ENCODE assay signal across 8 cellular contexts in the genomic region with DNA sequence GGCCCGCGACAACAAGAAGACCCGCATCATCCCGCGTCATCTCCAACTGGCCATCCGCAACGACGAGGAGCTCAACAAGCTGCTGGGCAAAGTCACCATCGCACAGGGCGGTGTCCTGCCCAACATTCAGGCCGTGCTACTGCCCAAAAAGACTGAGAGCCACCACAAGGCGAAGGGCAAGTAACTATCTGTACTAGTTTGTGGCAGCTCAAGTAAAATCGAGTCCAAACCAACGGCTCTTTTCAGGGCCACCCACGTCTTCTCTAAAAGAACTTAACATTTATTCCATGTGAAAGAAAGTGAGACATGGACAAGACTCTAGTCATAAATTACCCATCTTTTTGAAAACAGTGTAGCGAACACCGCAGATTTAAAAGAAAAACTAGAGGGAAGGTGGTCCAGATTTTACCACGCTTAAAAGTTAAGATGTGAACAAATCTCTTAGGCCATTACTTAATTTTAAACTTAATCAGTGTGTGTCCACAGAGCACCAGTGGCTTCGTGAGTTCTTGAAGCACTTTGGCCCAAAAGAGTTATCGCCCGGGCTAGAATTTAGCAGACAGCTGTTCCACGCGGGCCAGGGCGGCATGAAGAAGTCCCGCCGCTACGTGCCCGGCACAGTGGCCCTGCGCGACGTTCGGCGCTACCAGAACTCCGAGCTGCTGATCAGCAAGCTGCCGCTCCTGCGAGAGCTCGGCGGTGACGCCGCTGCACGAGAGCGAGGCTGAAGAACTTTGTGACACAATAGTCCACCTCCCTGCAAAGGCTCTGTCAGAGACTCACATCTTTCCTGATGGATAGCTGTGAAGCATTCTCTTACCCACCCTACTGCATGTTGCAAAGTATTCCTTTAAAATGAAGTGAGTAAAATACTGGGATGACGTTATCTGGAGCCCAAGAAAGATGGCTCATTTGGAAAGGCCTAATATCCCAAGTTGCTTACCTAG.
DNase-seq lines count a peak whose midpoint lies in the region; ATAC-seq and TF ChIP-seq lines count a peak whose summit lies in the region.

No MANE protein-coding gene starts in this region.

- peak overlapping the region; percentile 92 for H3K27ac ChIP-seq in CD8-positive, alpha-beta T cell (ENCODE audit: low read depth, low read length)
- peak overlapping the region; percentile 89 for H3K27ac ChIP-seq in lower lobe of right lung

- peak; percentile 18 for ATAC-seq in CD8-positive, alpha-beta T cell
- ATAC-seq in GM21717 (IDR thresholded peaks at IDR 0.05; ENCODE audit: unreplicated experiment) (peak; percentile 20), lower lobe of right lung (peak; percentile 43 to 48)
- peak; percentile 10 to 11 for ATAC-seq in activated CD4-positive, CD25-positive, alpha-beta regulatory T cell treated with anti-CD3 and anti-CD28 coated beads, Interleukin-2, amount 50 U/mL, for 24 hours
- peak; percentile 55 for ATAC-seq in stimulated activated effector memory CD8-positive, alpha-beta T cell treated with anti-CD3 and anti-CD28 coated beads, Interleukin-12 subunit alpha, Interleukin-12 subunit beta, amount 100 ng/mL, for 72 hours

- H3K4me1 Mint-ChIP-seq in CD8-positive, alpha-beta T cell (ENCODE audit: low read depth): peaks cover 27% of the 10 kb centered on the region
- peaks cover 14% of the 10 kb centered on the region for H3K4me1 Mint-ChIP-seq in dendritic cell treated with granulocyte-macrophage colony-stimulating factor and Interleukin-4, amounts not matched to agents 40 ng/mL and 50 ng/mL, for 4 days (ENCODE audit: low read depth)
- H3K4me1 Mint-ChIP-seq in stimulated activated effector memory CD8-positive, alpha-beta T cell treated with anti-CD3 and anti-CD28 coated beads, Interleukin-12 subunit alpha, Interleukin-12 subunit beta, amount 100 ng/mL, for 72 hours: peaks cover 11% of the 10 kb centered on the region

- DNase-seq in CD8-positive, alpha-beta T cell: peak; percentile 46 to 81 (median 71)
- DNase-seq in NCI-H2227 (lab: John Stamatoyannopoulos, UW; ENCODE audit: unreplicated experiment) (peak; percentile 79), lower lobe of right lung (peak; percentile 81), HuH-7 (ENCODE audit: low spot score) (no peak)
- peak; percentile 70 to 88 for DNase-seq in stimulated activated effector memory CD8-positive, alpha-beta T cell treated with anti-CD3 and anti-CD28 coated beads, Interleukin-12 subunit alpha, Interleukin-12 subunit beta, amount 100 ng/mL, for 72 hours (ENCODE audit: low spot score in 2 of 2)

- CTCF ChIA-PET in CD8-positive, alpha-beta T cell (lab: Charles Lee): interaction anchor here (1.1 to 4.2 kb wide), 4 partner anchors 11 to 757 kb away, joined by 3 to 20 read pairs (median 8); a partner anchor contains a TSS

- no peak overlapping the region for H3K4me3 Mint-ChIP-seq in CD8-positive, alpha-beta T cell
- H3K4me3 Mint-ChIP-seq in dendritic cell treated with granulocyte-macrophage colony-stimulating factor and Interleukin-4, amounts not matched to agents 40 ng/mL and 50 ng/mL, for 4 days: peak overlapping the region; percentile 59
- H3K4me3 Mint-ChIP-seq in stimulated activated effector memory CD8-positive, alpha-beta T cell treated with anti-CD3 and anti-CD28 coated beads, Interleukin-12 subunit alpha, Interleukin-12 subunit beta, amount 100 ng/mL, for 72 hours: no peak overlapping the region

- POLR2A ChIA-PET in CD8-positive, alpha-beta T cell (lab: Charles Lee): interaction anchor here (0.6 to 6.1 kb wide), 54 partner anchors 9 to 1751 kb away, joined by 3 to 333 read pairs (median 7); a partner anchor contains a TSS

- peak overlapping the region; percentile 83 for H3K4me3 ChIP-seq in CD8-positive, alpha-beta T cell (ENCODE audit: low read depth, low read length)
- peak overlapping the region; percentile 56 for H3K4me3 ChIP-seq in lower lobe of right lung

- H3K36me3 ChIP-seq in CD8-positive, alpha-beta T cell (ENCODE audit: insufficient read depth, low read length): no peaks in the 10 kb centered on the region
- H3K36me3 ChIP-seq in lower lobe of right lung: peaks cover 4% of the 10 kb centered on the region

- no peak overlapping the region for H3K27ac Mint-ChIP-seq in CD8-positive, alpha-beta T cell
- H3K27ac Mint-ChIP-seq in dendritic cell treated with granulocyte-macrophage colony-stimulating factor and Interleukin-4, amounts not matched to agents 40 ng/mL and 50 ng/mL, for 4 days: no peak overlapping the region
- no peak overlapping the region for H3K27ac Mint-ChIP-seq in stimulated activated effector memory CD8-positive, alpha-beta T cell treated with anti-CD3 and anti-CD28 coated beads, Interleukin-12 subunit alpha, Interleukin-12 subunit beta, amount 100 ng/mL, for 72 hours

- H3K9me3 Mint-ChIP-seq in CD8-positive, alpha-beta T cell: no peaks in the 10 kb centered on the region
- no peaks in the 10 kb centered on the region for H3K9me3 Mint-ChIP-seq in dendritic cell treated with granulocyte-macrophage colony-stimulating factor and Interleukin-4, amounts not matched to agents 40 ng/mL and 50 ng/mL, for 4 days
- H3K9me3 Mint-ChIP-seq in stimulated activated effector memory CD8-positive, alpha-beta T cell treated with anti-CD3 and anti-CD28 coated beads, Interleukin-12 subunit alpha, Interleukin-12 subunit beta, amount 100 ng/mL, for 72 hours: no peaks in the 10 kb centered on the region

- H3K36me3 Mint-ChIP-seq in CD8-positive, alpha-beta T cell: no peaks in the 10 kb centered on the region
- no peaks in the 10 kb centered on the region for H3K36me3 Mint-ChIP-seq in dendritic cell treated with granulocyte-macrophage colony-stimulating factor and Interleukin-4, amounts not matched to agents 40 ng/mL and 50 ng/mL, for 4 days (ENCODE audit: low read depth)
- H3K36me3 Mint-ChIP-seq in stimulated activated effector memory CD8-positive, alpha-beta T cell treated with anti-CD3 and anti-CD28 coated beads, Interleukin-12 subunit alpha, Interleukin-12 subunit beta, amount 100 ng/mL, for 72 hours: peaks cover 7% of the 10 kb centered on the region

- intact Hi-C loops in CD8-positive, alpha-beta T cell (cut with DNase I, micrococcal nuclease): loop anchor here (1.0 to 10.0 kb wide), 14 partner anchors 43 to 1731 kb away; a partner anchor contains a TSS
- intact Hi-C loops in dendritic cell treated with granulocyte-macrophage colony-stimulating factor and Interleukin-4, amounts not matched to agents 40 ng/mL and 50 ng/mL, for 4 days (cut with micrococcal nuclease): loop anchor here (5.0 to 10.0 kb wide), 2 partner anchors 1011 to 1109 kb away; a partner anchor contains a TSS
- intact Hi-C loops in lower lobe of right lung (cut with DNase I): no loop called here

- peaks cover 20% of the 10 kb centered on the region for H3K4me1 ChIP-seq in CD8-positive, alpha-beta T cell (ENCODE audit: insufficient read depth, low read length)
- H3K4me1 ChIP-seq in lower lobe of right lung: peaks cover 18% of the 10 kb centered on the region

- H3K27me3 ChIP-seq in CD8-positive, alpha-beta T cell (ENCODE audit: insufficient read depth, low read length): no peaks in the 10 kb centered on the region
- no peaks in the 10 kb centered on the region for H3K27me3 ChIP-seq in lower lobe of right lung (ENCODE audit: low read depth)

- H3K9me3 ChIP-seq in CD8-positive, alpha-beta T cell (ENCODE audit: low read length): no peaks in the 10 kb centered on the region
- H3K9me3 ChIP-seq in lower lobe of right lung: no peaks in the 10 kb centered on the region

- no peaks in the 10 kb centered on the region for H3K27me3 Mint-ChIP-seq in CD8-positive, alpha-beta T cell (ENCODE audit: low read depth)
- H3K27me3 Mint-ChIP-seq in dendritic cell treated with granulocyte-macrophage colony-stimulating factor and Interleukin-4, amounts not matched to agents 40 ng/mL and 50 ng/mL, for 4 days: peaks cover 2% of the 10 kb centered on the region

- no peak for TF ChIP-seq CTCF in CD8-positive, alpha-beta T cell (IDR thresholded peaks at IDR 0.05)
- TF ChIP-seq CTCF in lower lobe of right lung (IDR thresholded peaks at IDR 0.05): no peak
